8 cellular contexts compared by ENCODE assay signal in genomic region chr7:1028044-1028770, GRCh38. TPM values are rescaled to one million over a fixed set of nuclear protein-coding genes. Genes with fewer than 3 reads are reported as not detected.
A peak's percentile ranks its signal among the peaks of the same experiment; 100 is the strongest.
DNase-seq lines count a peak whose midpoint lies in the region; ATAC-seq, FAIRE-seq and TF ChIP-seq lines count a peak whose summit lies in the region.

No MANE protein-coding gene starts in this region.

- H3K4me2 ChIP-seq in A549, result peak overlapping the region; percentile 95
- peak overlapping the region; percentile 75 for H3K4me2 ChIP-seq in HepG2 (ENCODE audit: low read depth, low read length)

- H3K27ac ChIP-seq in A549, result peak overlapping the region; percentile 96 to 98
- peak overlapping the region; percentile 68 for H3K27ac ChIP-seq in HepG2 (ENCODE audit: extremely low read length, insufficient read depth, low read length)

- no TSS peak for BruUV-seq in HepG2 (replicated peaks; lab: Mats Ljungman, UMichigan)

- H3K36me3 Mint-ChIP-seq in activated CD4-positive, alpha-beta T cell treated with anti-CD3 and anti-CD28 coated beads, Interleukin-2, amount 10 ng/mL, durations not matched to agents 24 days and 14 days (ENCODE audit: low read depth), result peaks cover 6% of the 10 kb centered on the region
- H3K36me3 Mint-ChIP-seq in dendritic cell treated with granulocyte-macrophage colony-stimulating factor and Interleukin-4, amounts not matched to agents 40 ng/mL and 50 ng/mL, for 4 days (ENCODE audit: low read depth), result peaks cover 43% of the 10 kb centered on the region

- in situ Hi-C loops in HepG2 (cut with HindIII; ENCODE audit: extremely low pct_ligation_motif_present, low pct_unique_long_range_greater_than_20kb), result no loop called here

- no peaks in the 10 kb centered on the region for H4K20me1 ChIP-seq in HepG2 (ENCODE audit: insufficient read depth, low read length)

- peak overlapping the region; percentile 65 for H3K9ac ChIP-seq in HepG2 (ENCODE audit: insufficient read depth, low read depth, low read length)

- POLR2A ChIA-PET in A549 (lab: Yijun Ruan, JAX), result interaction anchor here (1.1 to 1.4 kb wide), 3 partner anchors 14 to 16 kb away, joined by 3 to 4 read pairs (median 3); partner anchors contain the start of gene GPR146
- POLR2A ChIA-PET in HepG2 (lab: Yijun Ruan, JAX), result interaction anchor here (0.8 to 2.5 kb wide), 3 partner anchors 13 to 129 kb away, joined by 3 to 12 read pairs (median 5); partner anchors contain the start of gene GPR146

- CTCF ChIA-PET in A549 (lab: Yijun Ruan, JAX), result interaction anchor here (1.1 to 14.9 kb wide), 3 partner anchors 17 to 35 kb away, joined by 5 to 138 read pairs (median 5); partner anchors contain the start of gene GPR146
- CTCF ChIA-PET in HepG2 (lab: Yijun Ruan, JAX; ENCODE audit: low intra/inter-chr PET ratio, low total read pairs), result interaction anchor here (1.5 kb wide), 1 partner anchor 35 kb away, joined by 5 read pairs; no protein-coding TSS in a partner anchor

- H3K27me3 Mint-ChIP-seq in activated CD4-positive, alpha-beta T cell treated with anti-CD3 and anti-CD28 coated beads, Interleukin-2, amount 10 ng/mL, durations not matched to agents 24 days and 14 days, result no peaks in the 10 kb centered on the region
- peaks cover 3% of the 10 kb centered on the region for H3K27me3 Mint-ChIP-seq in dendritic cell treated with granulocyte-macrophage colony-stimulating factor and Interleukin-4, amounts not matched to agents 40 ng/mL and 50 ng/mL, for 4 days

- H3K4me1 Mint-ChIP-seq in activated CD4-positive, alpha-beta T cell treated with anti-CD3 and anti-CD28 coated beads, Interleukin-2, amount 10 ng/mL, durations not matched to agents 24 days and 14 days, result peaks cover 17% of the 10 kb centered on the region
- H3K4me1 Mint-ChIP-seq in dendritic cell treated with granulocyte-macrophage colony-stimulating factor and Interleukin-4, amounts not matched to agents 40 ng/mL and 50 ng/mL, for 4 days (ENCODE audit: low read depth), result peaks cover 72% of the 10 kb centered on the region

- DNase-seq in A549 (ENCODE audit: low read depth in 1 of 2, low spot score in 1 of 2), result peak; percentile 87 to 88
- peak; percentile 92 for DNase-seq in NCI-H2227 (lab: John Stamatoyannopoulos, UW; ENCODE audit: unreplicated experiment)
- DNase-seq in activated CD4-positive, alpha-beta T cell treated with anti-CD3 and anti-CD28 coated beads, Interleukin-2, amount 10 ng/mL, durations not matched to agents 24 days and 14 days, result peak; percentile 96
- DNase-seq in HepG2 (ENCODE audit: low spot score), result peak; percentile 75
- DNase-seq in stimulated activated CD4-positive, alpha-beta T cell treated with anti-CD3 and anti-CD28 coated beads, Interleukin-2, amount 100 ng/mL, for 24 hours, result peak; percentile 87 to 91

- H3K27me3 ChIP-seq in HepG2 (ENCODE audit: control insufficient read depth in 1 of 2, insufficient read depth in 2 of 2, low read length in 2 of 2), result no peaks in the 10 kb centered on the region

- TF ChIP-seq POLR2A in A549 (IDR thresholded peaks at IDR 0.05; ENCODE audit: low read length) (peak; percentile 60), HepG2 (IDR thresholded peaks at IDR 0.05; ENCODE audit: insufficient read depth in 1 of 2, low read depth in 2 of 2, low read length in 2 of 2) (no peak)

- TF ChIP-seq CTCF in A549 (IDR thresholded peaks at IDR 0.05), result no peak
- no peak; the same call in 1 of the 2 replicates for TF ChIP-seq CTCF in HepG2 (CRISPR knock-in tag; IDR thresholded peaks at IDR 0.05)

- TF ChIP-seq RAD21 in A549 (conservative IDR thresholded peaks at IDR 0.05 in 1 of 2, IDR thresholded peaks at IDR 0.05 in 1 of 2), result no peak
- TF ChIP-seq RAD21 in HepG2 (CRISPR knock-in tag; IDR thresholded peaks at IDR 0.05), result peak; percentile 35; the same call in 1 of the 2 replicates

- FAIRE-seq in A549 (lab: Jason Lieb, UNC) (no peak), HepG2 (lab: Jason Lieb, UNC) (no peak)

- TF ChIP-seq EP300 in A549 (IDR thresholded peaks at IDR 0.05) (no peak), HepG2 (IDR thresholded peaks at IDR 0.05; ENCODE audit: low read depth in 2 of 2, low read length in 2 of 2) (no peak), HepG2 (CRISPR knock-in tag; IDR thresholded peaks at IDR 0.05; ENCODE audit: borderline replicate concordance) (no peak)

- whole genome bisulfite sequencing in A549 (ENCODE audit: missing lambda C conversion rate), result 2% methylated on average over 11 of the region's 77 CpGs
- 0% methylated on average over 7 of the region's 77 CpGs for WGBS in HepG2 (ENCODE audit: low lambda C conversion rate)

- ATAC-seq in A549, result peak; percentile 83 to 89
- peak; percentile 52 for ATAC-seq in GM18520 (IDR thresholded peaks at IDR 0.05; ENCODE audit: unreplicated experiment)
- ATAC-seq in HG03045 (IDR thresholded peaks at IDR 0.05; ENCODE audit: unreplicated experiment), result peak; percentile 49
- peak; percentile 83 for ATAC-seq in HepG2

- H3K4me3 Mint-ChIP-seq in activated CD4-positive, alpha-beta T cell treated with anti-CD3 and anti-CD28 coated beads, Interleukin-2, amount 10 ng/mL, durations not matched to agents 24 days and 14 days, result peak overlapping the region; percentile 77
- H3K4me3 Mint-ChIP-seq in dendritic cell treated with granulocyte-macrophage colony-stimulating factor and Interleukin-4, amounts not matched to agents 40 ng/mL and 50 ng/mL, for 4 days, result peak overlapping the region; percentile 92

- H3K4me3 ChIP-seq in A549 (peak overlapping the region; percentile 83), HepG2 (replicated peaks in 1 of 3; ENCODE audit: insufficient read depth in 1 of 3, low read depth in 2 of 3, low read length in 3 of 3) (peak overlapping the region; percentile 59 to 73 (median 71))

- H3K27ac Mint-ChIP-seq in activated CD4-positive, alpha-beta T cell treated with anti-CD3 and anti-CD28 coated beads, Interleukin-2, amount 10 ng/mL, durations not matched to agents 24 days and 14 days, result peak overlapping the region; percentile 88
- peak overlapping the region; percentile 90 for H3K27ac Mint-ChIP-seq in dendritic cell treated with granulocyte-macrophage colony-stimulating factor and Interleukin-4, amounts not matched to agents 40 ng/mL and 50 ng/mL, for 4 days

- H3K4me1 ChIP-seq in A549, result peaks cover 14% of the 10 kb centered on the region
- peaks cover 29% of the 10 kb centered on the region for H3K4me1 ChIP-seq in HepG2 (ENCODE audit: insufficient read depth, low read length)

- H3K9me3 ChIP-seq in A549 (no peaks in the 10 kb centered on the region), HepG2 (ENCODE audit: low read length) (no peaks in the 10 kb centered on the region)

- no peak overlapping the region for H2AFZ ChIP-seq in HepG2 (ENCODE audit: low read length)

- H3K36me3 ChIP-seq in HepG2 (replicated peaks in 1 of 2; ENCODE audit: control insufficient read depth in 1 of 2, insufficient read depth in 2 of 2, low read length in 2 of 2), result peaks cover 2 to 8% of the 10 kb centered on the region in 2 experiments; a peak in 2 of 5 replicates

- intact Hi-C loops in activated CD4-positive, alpha-beta T cell treated with anti-CD3 and anti-CD28 coated beads, Interleukin-2, amount 10 ng/mL, durations not matched to agents 24 days and 14 days (cut with micrococcal nuclease), result loop anchor here (2.0 kb wide), 1 partner anchor 37 kb away; no protein-coding TSS in a partner anchor
- intact Hi-C loops in dendritic cell treated with granulocyte-macrophage colony-stimulating factor and Interleukin-4, amounts not matched to agents 40 ng/mL and 50 ng/mL, for 4 days (cut with micrococcal nuclease), result loop anchor here (5.0 kb wide), 1 partner anchor 34 kb away; no protein-coding TSS in a partner anchor
- intact Hi-C loops in HepG2 (cut with micrococcal nuclease; ENCODE audit: unreplicated experiment), result no loop called here

- H3K9me3 Mint-ChIP-seq in activated CD4-positive, alpha-beta T cell treated with anti-CD3 and anti-CD28 coated beads, Interleukin-2, amount 10 ng/mL, durations not matched to agents 24 days and 14 days, result no peaks in the 10 kb centered on the region
- no peaks in the 10 kb centered on the region for H3K9me3 Mint-ChIP-seq in dendritic cell treated with granulocyte-macrophage colony-stimulating factor and Interleukin-4, amounts not matched to agents 40 ng/mL and 50 ng/mL, for 4 days

- peaks cover 15% of the 10 kb centered on the region for H3K79me2 ChIP-seq in HepG2 (ENCODE audit: insufficient read depth, low read length)

RNA-seq across cellular contexts. Expression of gene GPR146, which starts 16.1 kb away (rescaled TPM):
- polyA plus RNA-seq in A549 (2011; rRNA removed), result 0.50 and 0.87 TPM in 2 replicates
- 1.3 and 2.3 TPM in 2 replicates for polyA plus RNA-seq in A549 (2012; cell fraction: cytosol; rRNA removed)
- polyA plus RNA-seq in A549 (2012; cell fraction: nucleus; rRNA removed), result 1.7 and 2.9 TPM in 2 replicates
- 0.70 to 0.75 TPM (median 0.74 TPM) in 3 replicates for polyA plus RNA-seq in A549 (2017; fragmentation: RNase III; extraction: RNeasy Plus Mini Kit Qiagen cat#74134 plus additional on column Dnase treatment)
- 0.68 and 1.7 TPM in 2 replicates for polyA minus RNA-seq in A549 (2011; rRNA and poly(A)+ RNA removed)
- total RNA-seq in activated CD4-positive, alpha-beta T cell treated with anti-CD3 and anti-CD28 coated beads, Interleukin-2, amount 10 ng/mL, durations not matched to agents 24 days and 14 days, result 2.5 and 4.1 TPM in 2 replicates
- 0.84 and 2.0 TPM in 2 replicates for total RNA-seq in HepG2 (2016; rRNA removed; fragmentation: Illumina TruSeq; extraction: Trizol)
- total RNA-seq in HepG2 (2016; cell fraction: cytosol; rRNA removed; fragmentation: Illumina TruSeq; extraction: Trizol; ENCODE audit: low read depth), result 0.91 and 1.1 TPM in 2 replicates
- total RNA-seq in HepG2 (2016; cell fraction: insoluble cytoplasmic fraction; rRNA removed; fragmentation: Illumina TruSeq; extraction: Trizol), result 0.89 and 1.2 TPM in 2 replicates
- 1.9 and 2.7 TPM in 2 replicates for total RNA-seq in HepG2 (2016; cell fraction: membrane; rRNA removed; fragmentation: Illumina TruSeq; extraction: Trizol)
- 1.1 and 3.4 TPM in 2 replicates for total RNA-seq in HepG2 (2016; cell fraction: nucleus; rRNA removed; fragmentation: Illumina TruSeq; extraction: Trizol)
- polyA plus RNA-seq in HepG2 (2011; rRNA removed), result 15.9 and 17.2 TPM in 2 replicates
- polyA plus RNA-seq in HepG2 (2011; cell fraction: cytosol; rRNA removed), result 11.4 and 22.4 TPM in 2 replicates
- 18.2 and 25.0 TPM in 2 replicates for polyA plus RNA-seq in HepG2 (2011; cell fraction: nucleus; rRNA removed)
- polyA plus RNA-seq in HepG2 (2012), result 4.5 and 5.3 TPM in 2 replicates
- polyA plus RNA-seq in HepG2 (2016; cell fraction: cytosol; fragmentation: Illumina TruSeq; extraction: Trizol; ENCODE audit: low read depth), result 2.1 and 2.2 TPM in 2 replicates
- polyA plus RNA-seq in HepG2 (2016; cell fraction: insoluble cytoplasmic fraction; fragmentation: Illumina TruSeq; extraction: Trizol; ENCODE audit: low read depth), result 0.78 and 1.3 TPM in 2 replicates
- polyA plus RNA-seq in HepG2 (2016; cell fraction: membrane; fragmentation: Illumina TruSeq; extraction: Trizol; ENCODE audit: low read depth), result 2.3 and 3.4 TPM in 2 replicates
- polyA plus RNA-seq in HepG2 (2016; cell fraction: nucleus; fragmentation: Illumina TruSeq; extraction: Trizol; ENCODE audit: insufficient read depth, low read depth), result 2.2 and 2.5 TPM in 2 replicates
- polyA minus RNA-seq in HepG2 (2011; rRNA and poly(A)+ RNA removed; ENCODE audit: low replicate concordance), result 0.87 and 47.8 TPM in 2 replicates
- polyA minus RNA-seq in HepG2 (2011; cell fraction: cytosol; rRNA and poly(A)+ RNA removed), result 6.9 and 9.1 TPM in 2 replicates
- polyA minus RNA-seq in HepG2 (2011; cell fraction: nucleus; rRNA and poly(A)+ RNA removed), result 9.3 and 14.0 TPM in 2 replicates

RNA-seq across cellular contexts. Expression of gene CYP2W1, which starts 45.2 kb away (rescaled TPM):
- polyA plus RNA-seq in A549 (2011; rRNA removed) (not detected in 2 replicates), A549 (2017; fragmentation: RNase III; extraction: RNeasy Plus Mini Kit Qiagen cat#74134 plus additional on column Dnase treatment) (not detected in 3 replicates), HepG2 (2011; rRNA removed) (19.5 and 32.7 TPM in 2 replicates)
- polyA plus RNA-seq in A549 (2012; cell fraction: cytosol; rRNA removed), result 0.01 TPM in 1 of 2 replicates, not detected in the other
- polyA plus RNA-seq in A549 (2012; cell fraction: nucleus; rRNA removed), result 0.12 and 0.22 TPM in 2 replicates
- polyA minus RNA-seq in A549 (2011; rRNA and poly(A)+ RNA removed), result not detected in 2 replicates
- not detected in 2 replicates for total RNA-seq in activated CD4-positive, alpha-beta T cell treated with anti-CD3 and anti-CD28 coated beads, Interleukin-2, amount 10 ng/mL, durations not matched to agents 24 days and 14 days
- total RNA-seq in HepG2 (2016; rRNA removed; fragmentation: Illumina TruSeq; extraction: Trizol), result 11.7 and 31.7 TPM in 2 replicates
- total RNA-seq in HepG2 (2016; cell fraction: cytosol; rRNA removed; fragmentation: Illumina TruSeq; extraction: Trizol; ENCODE audit: low read depth), result 6.8 and 8.3 TPM in 2 replicates
- total RNA-seq in HepG2 (2016; cell fraction: insoluble cytoplasmic fraction; rRNA removed; fragmentation: Illumina TruSeq; extraction: Trizol), result 10.2 and 31.7 TPM in 2 replicates
- total RNA-seq in HepG2 (2016; cell fraction: membrane; rRNA removed; fragmentation: Illumina TruSeq; extraction: Trizol), result 10.9 and 11.0 TPM in 2 replicates
- 35.8 and 47.0 TPM in 2 replicates for total RNA-seq in HepG2 (2016; cell fraction: nucleus; rRNA removed; fragmentation: Illumina TruSeq; extraction: Trizol)
- polyA plus RNA-seq in HepG2 (2011; cell fraction: cytosol; rRNA removed), result 9.5 and 22.3 TPM in 2 replicates
- polyA plus RNA-seq in HepG2 (2011; cell fraction: nucleus; rRNA removed), result 171 and 205 TPM in 2 replicates
- 20.0 and 28.3 TPM in 2 replicates for polyA plus RNA-seq in HepG2 (2012)
- 5.5 and 6.2 TPM in 2 replicates for polyA plus RNA-seq in HepG2 (2016; cell fraction: cytosol; fragmentation: Illumina TruSeq; extraction: Trizol; ENCODE audit: low read depth)
- 14.3 and 20.7 TPM in 2 replicates for polyA plus RNA-seq in HepG2 (2016; cell fraction: insoluble cytoplasmic fraction; fragmentation: Illumina TruSeq; extraction: Trizol; ENCODE audit: low read depth)
- 8.5 and 9.6 TPM in 2 replicates for polyA plus RNA-seq in HepG2 (2016; cell fraction: membrane; fragmentation: Illumina TruSeq; extraction: Trizol; ENCODE audit: low read depth)
- 135 and 137 TPM in 2 replicates for polyA plus RNA-seq in HepG2 (2016; cell fraction: nucleus; fragmentation: Illumina TruSeq; extraction: Trizol; ENCODE audit: insufficient read depth, low read depth)
- 66.3 TPM in 1 of 2 replicates, not detected in the other for polyA minus RNA-seq in HepG2 (2011; rRNA and poly(A)+ RNA removed; ENCODE audit: low replicate concordance)
- polyA minus RNA-seq in HepG2 (2011; cell fraction: cytosol; rRNA and poly(A)+ RNA removed), result 26.5 and 32.3 TPM in 2 replicates
- polyA minus RNA-seq in HepG2 (2011; cell fraction: nucleus; rRNA and poly(A)+ RNA removed), result 88.4 and 113 TPM in 2 replicates

RNA-seq across cellular contexts. Expression of gene COX19, which starts 52.9 kb away (rescaled TPM):
- 5.4 and 7.6 TPM in 2 replicates for polyA plus RNA-seq in A549 (2011; rRNA removed)
- polyA plus RNA-seq in A549 (2012; cell fraction: cytosol; rRNA removed), result 3.9 and 4.5 TPM in 2 replicates
- 4.3 and 5.9 TPM in 2 replicates for polyA plus RNA-seq in A549 (2012; cell fraction: nucleus; rRNA removed)
- polyA plus RNA-seq in A549 (2017; fragmentation: RNase III; extraction: RNeasy Plus Mini Kit Qiagen cat#74134 plus additional on column Dnase treatment), result 6.2 to 7.1 TPM (median 7.0 TPM) in 3 replicates
- 4.5 and 5.2 TPM in 2 replicates for polyA minus RNA-seq in A549 (2011; rRNA and poly(A)+ RNA removed)
- 15.3 and 22.4 TPM in 2 replicates for total RNA-seq in activated CD4-positive, alpha-beta T cell treated with anti-CD3 and anti-CD28 coated beads, Interleukin-2, amount 10 ng/mL, durations not matched to agents 24 days and 14 days
- total RNA-seq in HepG2 (2016; rRNA removed; fragmentation: Illumina TruSeq; extraction: Trizol), result 6.5 and 11.5 TPM in 2 replicates
- 2.6 and 3.0 TPM in 2 replicates for total RNA-seq in HepG2 (2016; cell fraction: cytosol; rRNA removed; fragmentation: Illumina TruSeq; extraction: Trizol; ENCODE audit: low read depth)
- 7.4 and 15.2 TPM in 2 replicates for total RNA-seq in HepG2 (2016; cell fraction: insoluble cytoplasmic fraction; rRNA removed; fragmentation: Illumina TruSeq; extraction: Trizol)
- 7.6 and 8.2 TPM in 2 replicates for total RNA-seq in HepG2 (2016; cell fraction: membrane; rRNA removed; fragmentation: Illumina TruSeq; extraction: Trizol)
- total RNA-seq in HepG2 (2016; cell fraction: nucleus; rRNA removed; fragmentation: Illumina TruSeq; extraction: Trizol), result 21.5 and 23.4 TPM in 2 replicates
- 21.0 and 21.7 TPM in 2 replicates for polyA plus RNA-seq in HepG2 (2011; rRNA removed)
- 12.5 and 14.3 TPM in 2 replicates for polyA plus RNA-seq in HepG2 (2011; cell fraction: cytosol; rRNA removed)
- 59.5 and 79.7 TPM in 2 replicates for polyA plus RNA-seq in HepG2 (2011; cell fraction: nucleus; rRNA removed)
- 14.5 and 16.2 TPM in 2 replicates for polyA plus RNA-seq in HepG2 (2012)
- polyA plus RNA-seq in HepG2 (2016; cell fraction: cytosol; fragmentation: Illumina TruSeq; extraction: Trizol; ENCODE audit: low read depth), result 2.2 and 2.3 TPM in 2 replicates
- polyA plus RNA-seq in HepG2 (2016; cell fraction: insoluble cytoplasmic fraction; fragmentation: Illumina TruSeq; extraction: Trizol; ENCODE audit: low read depth), result 11.0 and 11.3 TPM in 2 replicates
- 3.6 and 3.8 TPM in 2 replicates for polyA plus RNA-seq in HepG2 (2016; cell fraction: membrane; fragmentation: Illumina TruSeq; extraction: Trizol; ENCODE audit: low read depth)
- polyA plus RNA-seq in HepG2 (2016; cell fraction: nucleus; fragmentation: Illumina TruSeq; extraction: Trizol; ENCODE audit: insufficient read depth, low read depth), result 32.8 and 35.0 TPM in 2 replicates
- 12.8 and 23.5 TPM in 2 replicates for polyA minus RNA-seq in HepG2 (2011; rRNA and poly(A)+ RNA removed; ENCODE audit: low replicate concordance)
- polyA minus RNA-seq in HepG2 (2011; cell fraction: cytosol; rRNA and poly(A)+ RNA removed), result 3.6 and 5.4 TPM in 2 replicates
- 50.6 and 61.9 TPM in 2 replicates for polyA minus RNA-seq in HepG2 (2011; cell fraction: nucleus; rRNA and poly(A)+ RNA removed)

RNA-seq across cellular contexts. Expression of gene GPER1, which starts 59.7 kb away (rescaled TPM):
- 0.23 and 0.30 TPM in 2 replicates for polyA plus RNA-seq in A549 (2011; rRNA removed)
- polyA plus RNA-seq in A549 (2012; cell fraction: cytosol; rRNA removed), result 0.46 and 0.70 TPM in 2 replicates
- 0.72 and 0.91 TPM in 2 replicates for polyA plus RNA-seq in A549 (2012; cell fraction: nucleus; rRNA removed)
- 0.50 to 0.80 TPM (median 0.54 TPM) in 3 replicates for polyA plus RNA-seq in A549 (2017; fragmentation: RNase III; extraction: RNeasy Plus Mini Kit Qiagen cat#74134 plus additional on column Dnase treatment)
- 0.44 and 0.45 TPM in 2 replicates for polyA minus RNA-seq in A549 (2011; rRNA and poly(A)+ RNA removed)
- 0.09 TPM in 1 of 2 replicates, not detected in the other for total RNA-seq in activated CD4-positive, alpha-beta T cell treated with anti-CD3 and anti-CD28 coated beads, Interleukin-2, amount 10 ng/mL, durations not matched to agents 24 days and 14 days
- 15.2 and 19.7 TPM in 2 replicates for total RNA-seq in HepG2 (2016; rRNA removed; fragmentation: Illumina TruSeq; extraction: Trizol)
- total RNA-seq in HepG2 (2016; cell fraction: cytosol; rRNA removed; fragmentation: Illumina TruSeq; extraction: Trizol; ENCODE audit: low read depth), result 11.8 and 14.0 TPM in 2 replicates
- total RNA-seq in HepG2 (2016; cell fraction: insoluble cytoplasmic fraction; rRNA removed; fragmentation: Illumina TruSeq; extraction: Trizol), result 14.3 and 19.8 TPM in 2 replicates
- 22.2 and 30.5 TPM in 2 replicates for total RNA-seq in HepG2 (2016; cell fraction: membrane; rRNA removed; fragmentation: Illumina TruSeq; extraction: Trizol)
- total RNA-seq in HepG2 (2016; cell fraction: nucleus; rRNA removed; fragmentation: Illumina TruSeq; extraction: Trizol), result 13.6 and 15.7 TPM in 2 replicates
- polyA plus RNA-seq in HepG2 (2011; rRNA removed), result 12.7 and 16.4 TPM in 2 replicates
- polyA plus RNA-seq in HepG2 (2011; cell fraction: cytosol; rRNA removed), result 14.9 and 19.2 TPM in 2 replicates
- polyA plus RNA-seq in HepG2 (2011; cell fraction: nucleus; rRNA removed), result 55.4 and 63.5 TPM in 2 replicates
- polyA plus RNA-seq in HepG2 (2012), result 10.5 and 10.7 TPM in 2 replicates
- 9.9 and 11.3 TPM in 2 replicates for polyA plus RNA-seq in HepG2 (2016; cell fraction: cytosol; fragmentation: Illumina TruSeq; extraction: Trizol; ENCODE audit: low read depth)
- polyA plus RNA-seq in HepG2 (2016; cell fraction: insoluble cytoplasmic fraction; fragmentation: Illumina TruSeq; extraction: Trizol; ENCODE audit: low read depth), result 17.5 and 21.3 TPM in 2 replicates
- 22.0 and 22.5 TPM in 2 replicates for polyA plus RNA-seq in HepG2 (2016; cell fraction: membrane; fragmentation: Illumina TruSeq; extraction: Trizol; ENCODE audit: low read depth)
- polyA plus RNA-seq in HepG2 (2016; cell fraction: nucleus; fragmentation: Illumina TruSeq; extraction: Trizol; ENCODE audit: insufficient read depth, low read depth), result 36.9 and 39.6 TPM in 2 replicates
- polyA minus RNA-seq in HepG2 (2011; rRNA and poly(A)+ RNA removed; ENCODE audit: low replicate concordance), result 7.5 and 47.4 TPM in 2 replicates
- 11.5 and 13.4 TPM in 2 replicates for polyA minus RNA-seq in HepG2 (2011; cell fraction: cytosol; rRNA and poly(A)+ RNA removed)
- polyA minus RNA-seq in HepG2 (2011; cell fraction: nucleus; rRNA and poly(A)+ RNA removed), result 4.2 and 5.7 TPM in 2 replicates

Comparison
In these comparisons a context has a peak if more than half of its experiments do, and no peak if none do; other contexts are left out.
1. Peak in every context shown above with its lines: DNase-seq, ATAC-seq, H3K4me3 ChIP-seq and H3K27ac ChIP-seq.